13 cellular contexts compared by ENCODE assay signal in genomic region chr2:101983486-101983885, GRCh38. TPM values are rescaled to one million over a fixed set of nuclear protein-coding genes. Genes with fewer than 3 reads are reported as not detected.
DNase-seq lines count a peak whose midpoint lies in the region; ATAC-seq and TF ChIP-seq lines count a peak whose summit lies in the region.
"Had no signal": no experiment of that assay in that cellular context is flagged by ENCODE, and none has a peak within 500 bp of the region (broad histone marks: within the 10 kb centered on the region; RNA-seq: fewer than 3 reads in every experiment).

No MANE protein-coding gene starts in this region.

- no peak for TF ChIP-seq CTCF in choroid plexus epithelial cell (conservative IDR thresholded peaks at IDR 0.05; ENCODE audit: low read depth, low read length)

- CTCF ChIA-PET in activated CD4-positive, alpha-beta T cell treated with anti-CD3 and anti-CD28 coated beads for 36 hours (lab: Charles Lee): interaction anchor here (1.6 kb wide), 1 partner anchor 100 kb away, joined by 4 read pairs; no protein-coding TSS in a partner anchor

- no peak overlapping the region for H3K4me3 Mint-ChIP-seq in immature natural killer cell
- H3K4me3 Mint-ChIP-seq in activated CD4-positive, alpha-beta T cell treated with anti-CD3 and anti-CD28 coated beads for 36 hours: no peak overlapping the region
- H3K4me3 Mint-ChIP-seq: activated B cell treated with CpG ODN at 0.5 μM for 24 hours; CD4-positive, alpha-beta memory T cell had no signal

- ATAC-seq in activated CD4-positive, alpha-beta T cell treated with anti-CD3 and anti-CD28 coated beads for 36 hours: no peak

- intact Hi-C loops in activated CD4-positive, alpha-beta T cell treated with anti-CD3 and anti-CD28 coated beads for 36 hours (cut with DNase I, micrococcal nuclease): loop anchor here in 1 of 2 experiments (10.0 kb wide), 1 partner anchor 639 kb away; no protein-coding TSS in a partner anchor

- H3K4me3 ChIP-seq in choroid plexus epithelial cell (ENCODE audit: low read depth, low read length): no peak overlapping the region
- H3K4me3 ChIP-seq: GM12878, hepatocyte had no signal

- H3K4me1 Mint-ChIP-seq in immature natural killer cell: peaks cover 60 to 63% of the 10 kb centered on the region in 2 donors
- peaks cover 16% of the 10 kb centered on the region for H3K4me1 Mint-ChIP-seq in activated CD4-positive, alpha-beta T cell treated with anti-CD3 and anti-CD28 coated beads for 36 hours

- POLR2A ChIA-PET in activated CD4-positive, alpha-beta T cell treated with anti-CD3 and anti-CD28 coated beads for 36 hours (lab: Charles Lee): no interaction called here

- H3K27me3 Mint-ChIP-seq in immature natural killer cell (ENCODE audit: low read depth in 3 of 3): peaks cover 19 to 51% (median 37%) of the 10 kb centered on the region in 3 donors
- no peaks in the 10 kb centered on the region for H3K27me3 Mint-ChIP-seq in activated CD4-positive, alpha-beta T cell treated with anti-CD3 and anti-CD28 coated beads for 36 hours

- H3K9me3 Mint-ChIP-seq in immature natural killer cell: no peaks in the 10 kb centered on the region
- H3K9me3 Mint-ChIP-seq in activated CD4-positive, alpha-beta T cell treated with anti-CD3 and anti-CD28 coated beads for 36 hours (ENCODE audit: low read depth): no peaks in the 10 kb centered on the region
- H3K9me3 Mint-ChIP-seq: activated B cell treated with CpG ODN at 0.5 μM for 24 hours; CD4-positive, alpha-beta memory T cell had no signal

- DNase-seq in Ammon's horn (ENCODE audit: low spot score) (peak; percentile 79), M059J (ENCODE audit: low read depth) (peak; percentile 68), choroid plexus epithelial cell (ENCODE audit: low read depth) (peak; percentile 64), medulla oblongata (ENCODE audit: extremely low spot score) (peak; percentile 30), SHP77 (lab: John Stamatoyannopoulos, UW) (no peak), immature natural killer cell (no peak), SKM-1 treated with dmso at 0.1 percent for 144 hours (lab: John Stamatoyannopoulos, UW; ENCODE audit: unreplicated experiment) (no peak)
- DNase-seq in activated CD4-positive, alpha-beta T cell treated with anti-CD3 and anti-CD28 coated beads for 36 hours: no peak
- DNase-seq: activated B cell treated with CpG ODN at 0.5 μM for 24 hours; CD4-positive, alpha-beta memory T cell; NCI-H1694 treated with DMSO at 0.1 percent for 48 hours had no signal

- H3K36me3 Mint-ChIP-seq in immature natural killer cell: no peaks in the 10 kb centered on the region
- H3K36me3 Mint-ChIP-seq in activated CD4-positive, alpha-beta T cell treated with anti-CD3 and anti-CD28 coated beads for 36 hours (ENCODE audit: low read depth): no peaks in the 10 kb centered on the region
- H3K36me3 Mint-ChIP-seq: CD4-positive, alpha-beta memory T cell had no signal

- H3K27ac Mint-ChIP-seq in immature natural killer cell: no peak overlapping the region
- H3K27ac Mint-ChIP-seq in activated CD4-positive, alpha-beta T cell treated with anti-CD3 and anti-CD28 coated beads for 36 hours: no peak overlapping the region
- H3K27ac Mint-ChIP-seq: activated B cell treated with CpG ODN at 0.5 μM for 24 hours had no signal

RNA-seq across cellular contexts. Expression of gene IL1R2, which starts 8.3 kb away (rescaled TPM):
- total RNA-seq in M059J (2014; rRNA removed; shearing (Covaris generic)): not detected in 2 replicates
- 1 to 10 TPM in 2 of 3 donors, not detected in 1; 1.8 to 3.3 TPM for polyA plus RNA-seq in immature natural killer cell
- 10 to 100 TPM; 21.4 to 25.4 TPM for total RNA-seq in activated CD4-positive, alpha-beta T cell treated with anti-CD3 and anti-CD28 coated beads for 36 hours
- total RNA-seq: activated B cell treated with CpG ODN at 0.5 μM for 24 hours; CD4-positive, alpha-beta memory T cell had no signal

Comparison
In these comparisons a context has a peak if more than half of its experiments do, and no peak if none do; other contexts are left out.
1. DNase-seq: peak in Ammon's horn (single experiment), M059J (single experiment), choroid plexus epithelial cell (single experiment) and medulla oblongata (single experiment); none in SHP77 (0 of 2), immature natural killer cell (0 of 3), activated CD4-positive, alpha-beta T cell treated with anti-CD3 and anti-CD28 coated beads for 36 hours (single experiment) and SKM-1 treated with dmso at 0.1 percent for 144 hours (single experiment).
2. RNA of gene IL1R2, which starts 8.3 kb away (total RNA-seq): 21.4 to 25.4 TPM in activated CD4-positive, alpha-beta T cell treated with anti-CD3 and anti-CD28 coated beads for 36 hours; not detected in M059J; every median in the first group is over 10 times any median in the second.